10 cellular contexts compared by ENCODE assay signal in the genomic region with DNA sequence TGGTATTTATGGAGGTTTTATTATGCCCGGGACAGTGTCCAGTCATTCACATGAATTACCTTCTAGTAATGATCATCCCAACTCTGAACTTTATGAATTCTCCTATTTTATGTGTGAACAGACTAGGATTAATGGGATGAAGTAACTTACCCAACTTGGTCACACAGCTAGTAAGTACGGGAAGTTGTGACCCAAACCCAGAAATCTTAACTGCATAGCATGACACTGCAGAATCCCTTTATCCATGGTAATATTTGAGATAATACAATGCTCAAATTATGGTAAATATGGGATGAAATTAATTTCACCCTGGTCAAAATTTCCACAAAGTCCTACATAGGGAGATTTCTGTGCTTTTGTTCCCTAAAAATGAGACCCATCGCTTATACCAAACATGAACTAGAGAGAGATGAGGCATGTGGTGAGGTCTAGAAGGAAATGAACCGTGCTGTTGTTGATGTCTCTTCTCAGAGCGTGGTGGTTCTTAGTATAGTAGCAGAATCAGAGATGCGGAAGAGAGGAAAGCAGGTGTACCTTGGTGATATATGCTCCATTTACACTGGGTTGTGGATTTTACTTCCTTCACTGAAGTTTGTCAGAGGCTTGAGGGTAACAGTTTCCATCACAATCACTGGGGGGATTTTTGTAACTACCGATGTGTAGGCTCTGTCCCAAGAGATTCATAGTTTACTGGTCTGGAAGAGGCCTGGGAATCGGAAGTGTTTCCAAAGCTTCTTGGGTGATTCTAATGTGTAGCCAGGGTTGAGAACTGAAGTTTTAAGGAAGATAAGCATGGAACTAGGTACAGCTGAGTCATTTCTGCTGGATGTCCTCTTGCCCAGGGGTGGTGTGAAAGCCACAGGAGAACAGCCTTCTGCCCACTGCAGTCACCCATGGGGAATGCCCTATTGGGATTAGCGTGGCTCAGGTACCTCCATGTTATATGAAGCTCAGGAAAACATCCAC. TPM values are rescaled to one million over a fixed set of nuclear protein-coding genes. Genes with fewer than 3 reads are reported as not detected.
A peak's percentile ranks its signal among the peaks of the same experiment; 100 is the strongest.
DNase-seq lines count a peak whose midpoint lies in the region; ATAC-seq and TF ChIP-seq lines count a peak whose summit lies in the region.
"Had no signal": no experiment of that assay in that cellular context is flagged by ENCODE, and none has a peak within 500 bp of the region (broad histone marks: within the 10 kb centered on the region; RNA-seq: fewer than 3 reads in every experiment).

No MANE protein-coding gene starts in this region.

- peak overlapping the region; percentile 17 for H3K4me3 ChIP-seq in CD4-positive, CD25-positive, alpha-beta regulatory T cell (ENCODE audit: low read depth, low read length)

- peak overlapping the region; percentile 76 to 99 (median 89) for H3K27ac Mint-ChIP-seq in CD4-positive, CD25-positive, alpha-beta regulatory T cell
- H3K27ac Mint-ChIP-seq in T-helper 17 cell, result peak overlapping the region; percentile 99
- no peak overlapping the region for H3K27ac Mint-ChIP-seq in WTC11

- H3K27me3 ChIP-seq in CD4-positive, CD25-positive, alpha-beta regulatory T cell (ENCODE audit: control insufficient read depth, insufficient read depth, low read length), result no peaks in the 10 kb centered on the region

- H3K9me3 Mint-ChIP-seq in CD4-positive, CD25-positive, alpha-beta regulatory T cell, result peaks cover 0 to 4% (median 0%) of the 10 kb centered on the region in 7 donors
- H3K9me3 Mint-ChIP-seq in WTC11, result no peaks in the 10 kb centered on the region

- H3K9me3 ChIP-seq in CD4-positive, CD25-positive, alpha-beta regulatory T cell (ENCODE audit: control insufficient read depth in 2 of 2, low read length in 2 of 2), result peaks cover 0 to 5% of the 10 kb centered on the region in 2 experiments
- peaks cover 3% of the 10 kb centered on the region for H3K9me3 ChIP-seq in T-helper 17 cell (ENCODE audit: control insufficient read depth, low read length, poor library complexity, severe bottlenecking)

- CTCF ChIA-PET in WTC11 (lab: Charles Lee), result no interaction called here

- no peaks in the 10 kb centered on the region for H3K36me3 ChIP-seq in CD4-positive, CD25-positive, alpha-beta regulatory T cell (ENCODE audit: control insufficient read depth, insufficient read depth, low read length)

- TF ChIP-seq POLR2A in GM19099 (IDR thresholded peaks at IDR 0.05; ENCODE audit: extremely low read depth, insufficient read length, low read depth), result peak; percentile 24

- no peaks in the 10 kb centered on the region for H3K27me3 Mint-ChIP-seq in CD4-positive, CD25-positive, alpha-beta regulatory T cell
- no peaks in the 10 kb centered on the region for H3K27me3 Mint-ChIP-seq in T-helper 17 cell
- H3K27me3 Mint-ChIP-seq in WTC11 (ENCODE audit: low read depth), result no peaks in the 10 kb centered on the region

- H3K36me3 Mint-ChIP-seq in CD4-positive, CD25-positive, alpha-beta regulatory T cell, result no peaks in the 10 kb centered on the region
- H3K36me3 Mint-ChIP-seq in T-helper 17 cell (ENCODE audit: low read depth), result no peaks in the 10 kb centered on the region
- no peaks in the 10 kb centered on the region for H3K36me3 Mint-ChIP-seq in WTC11

- peak overlapping the region; percentile 3 to 43 (median 26) for H3K4me3 Mint-ChIP-seq in CD4-positive, CD25-positive, alpha-beta regulatory T cell
- H3K4me3 Mint-ChIP-seq in T-helper 17 cell, result peak overlapping the region; percentile 37
- H3K4me3 Mint-ChIP-seq in WTC11, result no peak overlapping the region

- peaks cover 39% of the 10 kb centered on the region for H3K4me1 ChIP-seq in CD4-positive, CD25-positive, alpha-beta regulatory T cell (ENCODE audit: control insufficient read depth, insufficient read depth, low read length, poor library complexity, severe bottlenecking)

- peaks cover 14 to 55% (median 31%) of the 10 kb centered on the region in 4 donors for H3K4me1 Mint-ChIP-seq in CD4-positive, CD25-positive, alpha-beta regulatory T cell
- H3K4me1 Mint-ChIP-seq in T-helper 17 cell (peaks cover 18% of the 10 kb centered on the region), WTC11 (peaks cover 10% of the 10 kb centered on the region)

- peak overlapping the region; percentile 64 for H3K27ac ChIP-seq in CD4-positive, CD25-positive, alpha-beta regulatory T cell (ENCODE audit: insufficient read depth, low read length, poor library complexity, severe bottlenecking)
- H3K27ac ChIP-seq: RWPE1 had no signal

- no peak for TF ChIP-seq CTCF in WTC11 (IDR thresholded peaks at IDR 0.05)

- peak in 2 of 3 donors; percentile 51 to 83 for DNase-seq in CD4-positive, CD25-positive, alpha-beta regulatory T cell
- DNase-seq in T-helper 17 cell (no peak), WTC11 (ENCODE audit: low spot score) (no peak), NOMO-1 (lab: John Stamatoyannopoulos, UW; ENCODE audit: unreplicated experiment in 2 of 2) (no peak)
- no peak for DNase-seq in stimulated activated CD4-positive, alpha-beta T cell treated with anti-CD3 and anti-CD28 coated beads, Interleukin-4, amount 100 ng/mL, for 1 hour
- DNase-seq: DMS79 had no signal

- POLR2A ChIA-PET in WTC11 (lab: Charles Lee), result no interaction called here

- ATAC-seq in CD4-positive, CD25-positive, alpha-beta regulatory T cell (ENCODE audit: low read depth in 2 of 2), result peak; percentile 93 to 95
- peak; percentile 75 for ATAC-seq in HG02938 (IDR thresholded peaks at IDR 0.05; ENCODE audit: unreplicated experiment)
- peak; percentile 90 for ATAC-seq in T-helper 17 cell
- ATAC-seq in WTC11, result no peak
- ATAC-seq in GM19455 (IDR thresholded peaks at IDR 0.05; ENCODE audit: unreplicated experiment), result no peak

TF ChIP-seq in WTC11, 78 proteins besides CTCF, POLR2A, EP300 and RAD21:
- TF ChIP-seq NR1H2 (CRISPR knock-in tag; IDR thresholded peaks at IDR 0.05) (no peak), GABPB1 (CRISPR knock-in tag; IDR thresholded peaks at IDR 0.05) (no peak), TEAD4 (CRISPR knock-in tag; IDR thresholded peaks at IDR 0.05) (no peak)
- TF ChIP-seq, protein P1, sequence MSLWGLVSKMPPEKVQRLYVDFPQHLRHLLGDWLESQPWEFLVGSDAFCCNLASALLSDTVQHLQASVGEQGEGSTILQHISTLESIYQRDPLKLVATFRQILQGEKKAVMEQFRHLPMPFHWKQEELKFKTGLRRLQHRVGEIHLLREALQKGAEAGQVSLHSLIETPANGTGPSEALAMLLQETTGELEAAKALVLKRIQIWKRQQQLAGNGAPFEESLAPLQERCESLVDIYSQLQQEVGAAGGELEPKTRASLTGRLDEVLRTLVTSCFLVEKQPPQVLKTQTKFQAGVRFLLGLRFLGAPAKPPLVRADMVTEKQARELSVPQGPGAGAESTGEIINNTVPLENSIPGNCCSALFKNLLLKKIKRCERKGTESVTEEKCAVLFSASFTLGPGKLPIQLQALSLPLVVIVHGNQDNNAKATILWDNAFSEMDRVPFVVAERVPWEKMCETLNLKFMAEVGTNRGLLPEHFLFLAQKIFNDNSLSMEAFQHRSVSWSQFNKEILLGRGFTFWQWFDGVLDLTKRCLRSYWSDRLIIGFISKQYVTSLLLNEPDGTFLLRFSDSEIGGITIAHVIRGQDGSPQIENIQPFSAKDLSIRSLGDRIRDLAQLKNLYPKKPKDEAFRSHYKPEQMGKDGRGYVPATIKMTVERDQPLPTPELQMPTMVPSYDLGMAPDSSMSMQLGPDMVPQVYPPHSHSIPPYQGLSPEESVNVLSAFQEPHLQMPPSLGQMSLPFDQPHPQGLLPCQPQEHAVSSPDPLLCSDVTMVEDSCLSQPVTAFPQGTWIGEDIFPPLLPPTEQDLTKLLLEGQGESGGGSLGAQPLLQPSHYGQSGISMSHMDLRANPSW (CRISPR knock-in tag; conservative IDR thresholded peaks at IDR 0.05; ENCODE audit: low read depth), result no peak

RNA-seq across cellular contexts. Expression of a gene that starts 30.2 kb away (rescaled TPM):
- not detected for total RNA-seq in CD4-positive, CD25-positive, alpha-beta regulatory T cell
- polyA plus RNA-seq in CD4-positive, CD25-positive, alpha-beta regulatory T cell, result not detected
- total RNA-seq in T-helper 17 cell, result not detected
- total RNA-seq in WTC11 (2021), result 0.07 to 0.28 TPM in 2 of 3 replicates, not detected in the other

Comparison
In these comparisons a context has a peak if more than half of its experiments do, and no peak if none do; other contexts are left out.
1. ATAC-seq: peak in CD4-positive, CD25-positive, alpha-beta regulatory T cell (2 of 2), HG02938 (single experiment) and T-helper 17 cell (single experiment); none in WTC11 (single experiment) and GM19455 (single experiment).
2. DNase-seq: peak in CD4-positive, CD25-positive, alpha-beta regulatory T cell (2 of 3); none in T-helper 17 cell (0 of 3), WTC11 (single experiment), NOMO-1 (0 of 2) and stimulated activated CD4-positive, alpha-beta T cell treated with anti-CD3 and anti-CD28 coated beads, Interleukin-4, amount 100 ng/mL, for 1 hour (single experiment).